ENCODE assay signal across 3 cellular contexts in the genomic region with DNA sequence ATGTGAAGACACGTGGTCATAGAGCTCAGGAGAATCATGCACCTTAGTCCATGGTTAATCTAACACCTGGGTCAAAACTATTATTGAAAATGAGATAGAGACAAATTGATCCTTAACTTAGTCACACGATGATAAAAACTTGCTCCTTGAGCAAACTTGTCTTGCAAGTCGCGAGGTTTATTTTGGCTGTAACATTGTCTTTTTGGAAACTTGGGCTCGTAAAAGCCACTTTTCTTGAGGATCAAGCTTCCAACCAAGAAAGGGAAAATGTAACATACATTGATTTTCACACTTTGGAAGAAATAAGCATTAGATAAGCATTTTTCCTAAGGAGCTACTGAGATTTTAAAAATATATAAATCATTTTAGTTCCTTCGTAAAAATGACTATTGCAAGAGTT.
TF ChIP-seq lines count a peak whose summit lies in the region.

No MANE protein-coding gene starts in this region.

TF ChIP-seq in A549, 52 proteins besides CTCF, POLR2A, EP300 and RAD21:
- TF ChIP-seq ZFP36 (IDR thresholded peaks at IDR 0.05; ENCODE audit: borderline replicate concordance, partially characterized antibody) (no peak), CBX8 (IDR thresholded peaks at IDR 0.05) (no peak), TP53 (CRISPR knock-in tag; IDR thresholded peaks at IDR 0.05) (no peak), NR3C1 (IDR thresholded peaks at IDR 0.05) (no peak), ESRRA (IDR thresholded peaks at IDR 0.05; ENCODE audit: borderline replicate concordance, low read length) (no peak), SREBF2 (IDR thresholded peaks at IDR 0.05) (no peak), BHLHE40 (IDR thresholded peaks at IDR 0.05; ENCODE audit: low read depth, low read length) (no peak), NPAS2 (CRISPR knock-in tag; IDR thresholded peaks at IDR 0.05; ENCODE audit: borderline replicate concordance) (no peak), CEBPB (IDR thresholded peaks at IDR 0.05) (no peak), ZC3H11A (IDR thresholded peaks at IDR 0.05) (no peak), HDAC2 (IDR thresholded peaks at IDR 0.05) (no peak), POLR2AphosphoS2 (conservative IDR thresholded peaks at IDR 0.05; ENCODE audit: low read length) (no peak), JUN (IDR thresholded peaks at IDR 0.05) (no peak), RNF2 (IDR thresholded peaks at IDR 0.05; ENCODE audit: borderline replicate concordance, low read depth) (no peak), EHF (CRISPR knock-in tag; IDR thresholded peaks at IDR 0.05) (no peak), FOSL2 (IDR thresholded peaks at IDR 0.05) (no peak), FOSL2 (CRISPR knock-in tag; IDR thresholded peaks at IDR 0.05) (no peak)
- TF ChIP-seq, protein P1, sequence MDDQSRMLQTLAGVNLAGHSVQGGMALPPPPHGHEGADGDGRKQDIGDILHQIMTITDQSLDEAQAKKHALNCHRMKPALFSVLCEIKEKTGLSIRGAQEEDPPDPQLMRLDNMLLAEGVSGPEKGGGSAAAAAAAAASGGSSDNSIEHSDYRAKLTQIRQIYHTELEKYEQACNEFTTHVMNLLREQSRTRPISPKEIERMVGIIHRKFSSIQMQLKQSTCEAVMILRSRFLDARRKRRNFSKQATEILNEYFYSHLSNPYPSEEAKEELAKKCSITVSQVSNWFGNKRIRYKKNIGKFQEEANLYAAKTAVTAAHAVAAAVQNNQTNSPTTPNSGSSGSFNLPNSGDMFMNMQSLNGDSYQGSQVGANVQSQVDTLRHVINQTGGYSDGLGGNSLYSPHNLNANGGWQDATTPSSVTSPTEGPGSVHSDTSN (IDR thresholded peaks at IDR 0.05) = no peak
- TF ChIP-seq, protein P2, sequence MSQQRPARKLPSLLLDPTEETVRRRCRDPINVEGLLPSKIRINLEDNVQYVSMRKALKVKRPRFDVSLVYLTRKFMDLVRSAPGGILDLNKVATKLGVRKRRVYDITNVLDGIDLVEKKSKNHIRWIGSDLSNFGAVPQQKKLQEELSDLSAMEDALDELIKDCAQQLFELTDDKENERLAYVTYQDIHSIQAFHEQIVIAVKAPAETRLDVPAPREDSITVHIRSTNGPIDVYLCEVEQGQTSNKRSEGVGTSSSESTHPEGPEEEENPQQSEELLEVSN (IDR thresholded peaks at IDR 0.05; ENCODE audit: borderline replicate concordance, low read depth) = no peak
- TF ChIP-seq, protein P3, sequence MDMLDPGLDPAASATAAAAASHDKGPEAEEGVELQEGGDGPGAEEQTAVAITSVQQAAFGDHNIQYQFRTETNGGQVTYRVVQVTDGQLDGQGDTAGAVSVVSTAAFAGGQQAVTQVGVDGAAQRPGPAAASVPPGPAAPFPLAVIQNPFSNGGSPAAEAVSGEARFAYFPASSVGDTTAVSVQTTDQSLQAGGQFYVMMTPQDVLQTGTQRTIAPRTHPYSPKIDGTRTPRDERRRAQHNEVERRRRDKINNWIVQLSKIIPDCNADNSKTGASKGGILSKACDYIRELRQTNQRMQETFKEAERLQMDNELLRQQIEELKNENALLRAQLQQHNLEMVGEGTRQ (IDR thresholded peaks at IDR 0.05) = no peak
- TF ChIP-seq, protein P4, sequence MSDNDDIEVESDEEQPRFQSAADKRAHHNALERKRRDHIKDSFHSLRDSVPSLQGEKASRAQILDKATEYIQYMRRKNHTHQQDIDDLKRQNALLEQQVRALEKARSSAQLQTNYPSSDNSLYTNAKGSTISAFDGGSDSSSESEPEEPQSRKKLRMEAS (IDR thresholded peaks at IDR 0.05) = no peak
TF ChIP-seq in A549: peak in this region for 0.

TF ChIP-seq in IMR-90, 13 proteins besides CTCF, POLR2A, EP300 and RAD21:
- TF ChIP-seq RCOR1 (IDR thresholded peaks at IDR 0.05; ENCODE audit: insufficient replicate concordance, low read length) (no peak), MXI1 (IDR thresholded peaks at IDR 0.05; ENCODE audit: borderline replicate concordance, low read depth, low read length) (no peak), CHD1 (IDR thresholded peaks at IDR 0.05; ENCODE audit: low read depth, low read length) (no peak), FOS (IDR thresholded peaks at IDR 0.05; ENCODE audit: low read depth, low read length) (no peak), CEBPB (IDR thresholded peaks at IDR 0.05; ENCODE audit: low read depth, low read length) (no peak), MAZ (IDR thresholded peaks at IDR 0.05; ENCODE audit: borderline replicate concordance, low read depth, low read length) (no peak), MAFK (IDR thresholded peaks at IDR 0.05; ENCODE audit: low read depth, low read length) (no peak)
- TF ChIP-seq, protein P3 (IDR thresholded peaks at IDR 0.05; ENCODE audit: low read depth, low read length) = no peak

TF ChIP-seq in SK-N-SH treated with all-trans-retinoic acid at 6 μM for 48 hours, 23 proteins besides CTCF, POLR2A, EP300 and RAD21:
- no peak for TF ChIP-seq ZNF565 (CRISPR knock-in tag; conservative IDR thresholded peaks at IDR 0.05; ENCODE audit: low read depth)
- TF ChIP-seq TCF4 (CRISPR knock-in tag; IDR thresholded peaks at IDR 0.05; ENCODE audit: borderline replicate concordance) = no peak
- TF ChIP-seq ZC3H10 (CRISPR knock-in tag; IDR thresholded peaks at IDR 0.05) = no peak
- no peak for TF ChIP-seq ZFP30 (CRISPR knock-in tag; IDR thresholded peaks at IDR 0.05)
- TF ChIP-seq OSR1 (CRISPR knock-in tag; IDR thresholded peaks at IDR 0.05) = no peak
- no peak for TF ChIP-seq TOX (CRISPR knock-in tag; IDR thresholded peaks at IDR 0.05; ENCODE audit: borderline replicate concordance)
- TF ChIP-seq, protein P5, sequence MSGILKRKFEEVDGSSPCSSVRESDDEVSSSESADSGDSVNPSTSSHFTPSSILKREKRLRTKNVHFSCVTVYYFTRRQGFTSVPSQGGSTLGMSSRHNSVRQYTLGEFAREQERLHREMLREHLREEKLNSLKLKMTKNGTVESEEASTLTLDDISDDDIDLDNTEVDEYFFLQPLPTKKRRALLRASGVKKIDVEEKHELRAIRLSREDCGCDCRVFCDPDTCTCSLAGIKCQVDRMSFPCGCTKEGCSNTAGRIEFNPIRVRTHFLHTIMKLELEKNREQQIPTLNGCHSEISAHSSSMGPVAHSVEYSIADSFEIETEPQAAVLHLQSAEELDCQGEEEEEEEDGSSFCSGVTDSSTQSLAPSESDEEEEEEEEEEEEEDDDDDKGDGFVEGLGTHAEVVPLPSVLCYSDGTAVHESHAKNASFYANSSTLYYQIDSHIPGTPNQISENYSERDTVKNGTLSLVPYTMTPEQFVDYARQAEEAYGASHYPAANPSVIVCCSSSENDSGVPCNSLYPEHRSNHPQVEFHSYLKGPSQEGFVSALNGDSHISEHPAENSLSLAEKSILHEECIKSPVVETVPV (CRISPR knock-in tag; IDR thresholded peaks at IDR 0.05) = no peak
- TF ChIP-seq BACH2 (CRISPR knock-in tag; IDR thresholded peaks at IDR 0.05; ENCODE audit: borderline replicate concordance) = no peak
- no peak for TF ChIP-seq GLIS3 (CRISPR knock-in tag; IDR thresholded peaks at IDR 0.05)
- TF ChIP-seq, protein P6, sequence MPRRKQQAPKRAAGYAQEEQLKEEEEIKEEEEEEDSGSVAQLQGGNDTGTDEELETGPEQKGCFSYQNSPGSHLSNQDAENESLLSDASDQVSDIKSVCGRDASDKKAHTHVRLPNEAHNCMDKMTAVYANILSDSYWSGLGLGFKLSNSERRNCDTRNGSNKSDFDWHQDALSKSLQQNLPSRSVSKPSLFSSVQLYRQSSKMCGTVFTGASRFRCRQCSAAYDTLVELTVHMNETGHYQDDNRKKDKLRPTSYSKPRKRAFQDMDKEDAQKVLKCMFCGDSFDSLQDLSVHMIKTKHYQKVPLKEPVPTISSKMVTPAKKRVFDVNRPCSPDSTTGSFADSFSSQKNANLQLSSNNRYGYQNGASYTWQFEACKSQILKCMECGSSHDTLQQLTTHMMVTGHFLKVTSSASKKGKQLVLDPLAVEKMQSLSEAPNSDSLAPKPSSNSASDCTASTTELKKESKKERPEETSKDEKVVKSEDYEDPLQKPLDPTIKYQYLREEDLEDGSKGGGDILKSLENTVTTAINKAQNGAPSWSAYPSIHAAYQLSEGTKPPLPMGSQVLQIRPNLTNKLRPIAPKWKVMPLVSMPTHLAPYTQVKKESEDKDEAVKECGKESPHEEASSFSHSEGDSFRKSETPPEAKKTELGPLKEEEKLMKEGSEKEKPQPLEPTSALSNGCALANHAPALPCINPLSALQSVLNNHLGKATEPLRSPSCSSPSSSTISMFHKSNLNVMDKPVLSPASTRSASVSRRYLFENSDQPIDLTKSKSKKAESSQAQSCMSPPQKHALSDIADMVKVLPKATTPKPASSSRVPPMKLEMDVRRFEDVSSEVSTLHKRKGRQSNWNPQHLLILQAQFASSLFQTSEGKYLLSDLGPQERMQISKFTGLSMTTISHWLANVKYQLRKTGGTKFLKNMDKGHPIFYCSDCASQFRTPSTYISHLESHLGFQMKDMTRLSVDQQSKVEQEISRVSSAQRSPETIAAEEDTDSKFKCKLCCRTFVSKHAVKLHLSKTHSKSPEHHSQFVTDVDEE (CRISPR knock-in tag; IDR thresholded peaks at IDR 0.05) = no peak
- TF ChIP-seq PPARA (CRISPR knock-in tag; IDR thresholded peaks at IDR 0.05; ENCODE audit: borderline replicate concordance) = no peak
- TF ChIP-seq CSDC2 (CRISPR knock-in tag; IDR thresholded peaks at IDR 0.05) = no peak
- TF ChIP-seq ESRRG (CRISPR knock-in tag; IDR thresholded peaks at IDR 0.05) = no peak
- TF ChIP-seq RARB (CRISPR knock-in tag; IDR thresholded peaks at IDR 0.05) = no peak
- TF ChIP-seq ZNF8 (CRISPR knock-in tag; IDR thresholded peaks at IDR 0.05) = no peak
- TF ChIP-seq, protein P7, sequence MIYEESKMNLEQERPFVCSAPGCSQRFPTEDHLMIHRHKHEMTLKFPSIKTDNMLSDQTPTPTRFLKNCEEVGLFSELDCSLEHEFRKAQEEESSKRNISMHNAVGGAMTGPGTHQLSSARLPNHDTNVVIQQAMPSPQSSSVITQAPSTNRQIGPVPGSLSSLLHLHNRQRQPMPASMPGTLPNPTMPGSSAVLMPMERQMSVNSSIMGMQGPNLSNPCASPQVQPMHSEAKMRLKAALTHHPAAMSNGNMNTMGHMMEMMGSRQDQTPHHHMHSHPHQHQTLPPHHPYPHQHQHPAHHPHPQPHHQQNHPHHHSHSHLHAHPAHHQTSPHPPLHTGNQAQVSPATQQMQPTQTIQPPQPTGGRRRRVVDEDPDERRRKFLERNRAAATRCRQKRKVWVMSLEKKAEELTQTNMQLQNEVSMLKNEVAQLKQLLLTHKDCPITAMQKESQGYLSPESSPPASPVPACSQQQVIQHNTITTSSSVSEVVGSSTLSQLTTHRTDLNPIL (CRISPR knock-in tag; IDR thresholded peaks at IDR 0.05; ENCODE audit: low read depth) = no peak
